In the genomic region with DNA sequence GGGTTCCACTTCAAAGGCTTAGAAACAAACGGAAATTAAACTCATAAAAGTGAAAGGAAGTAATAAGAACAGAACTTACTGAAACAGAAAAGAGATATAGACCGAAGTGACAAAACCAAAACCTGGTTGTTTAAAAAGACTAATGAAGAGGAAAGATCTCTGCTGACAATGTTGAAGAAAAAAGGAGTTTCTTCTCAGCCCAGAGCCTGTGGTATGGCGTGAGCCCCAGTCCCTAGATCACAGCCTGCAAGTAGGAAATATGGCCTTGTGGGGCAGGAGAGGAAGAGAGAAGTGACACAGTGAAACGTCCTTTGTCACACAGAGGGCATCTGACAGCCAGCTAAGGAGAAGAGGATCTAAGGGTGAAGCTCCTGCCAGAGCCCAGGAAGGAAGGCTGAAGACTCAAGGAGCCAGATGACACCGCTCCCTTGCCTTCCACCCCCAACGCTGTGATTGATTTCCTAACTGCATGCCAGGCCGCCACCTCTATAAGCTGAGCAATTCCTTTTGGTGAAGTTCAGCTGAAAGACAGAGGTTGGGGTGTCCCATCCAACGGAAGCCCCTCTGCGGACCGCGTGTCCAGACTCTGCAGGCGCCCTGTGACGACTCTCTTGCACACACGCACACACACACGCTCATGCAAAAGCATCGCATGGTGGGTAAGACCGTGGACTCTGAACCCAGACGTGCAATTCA, we compare ENCODE assay signal across 8 cellular contexts.
A peak's percentile ranks its signal among the peaks of the same experiment; 100 is the strongest.
DNase-seq lines count a peak whose midpoint lies in the region; ATAC-seq and TF ChIP-seq lines count a peak whose summit lies in the region.

No MANE protein-coding gene starts in this region.

- H3K27ac ChIP-seq in trophoblast cell (ENCODE audit: low read depth, low read length): no peak overlapping the region

- H3K9ac ChIP-seq in trophoblast cell (ENCODE audit: low read length): no peak overlapping the region

- H3K4me1 ChIP-seq in mucosa of descending colon (ENCODE audit: low read depth): peaks cover 12% of the 10 kb centered on the region
- H3K4me1 ChIP-seq in trophoblast cell (ENCODE audit: control insufficient read depth in 1 of 2, insufficient read depth in 2 of 2, low read length in 2 of 2): peaks cover 0 to 2% of the 10 kb centered on the region in 2 experiments

- H2BK5ac ChIP-seq in trophoblast cell (ENCODE audit: low read depth, low read length, poor library complexity): no peak overlapping the region

- DNase-seq in GM10266 (ENCODE audit: extremely low spot score) (peak; percentile 57), mucosa of descending colon (no peak), RPMI8226 (no peak), trophoblast cell (no peak), NCI-H2081 treated with DMSO at 0.1 percent for 48 hours (lab: John Stamatoyannopoulos, UW) (no peak), MG63 (no peak)
- DNase-seq in T-helper 2 cell treated with Interferon-gamma antibody and Interleukin-4, amounts not matched to agents 5 μg/mL and 100 μg/mL, for 36 hours (ENCODE audit: low spot score): peak; percentile 30

- H3K79me2 ChIP-seq in trophoblast cell (ENCODE audit: control insufficient read depth, insufficient read depth, low read length, poor library complexity): no peaks in the 10 kb centered on the region

- no peak overlapping the region for H4K91ac ChIP-seq in trophoblast cell (ENCODE audit: low read depth, low read length)

- H3K23ac ChIP-seq in trophoblast cell (ENCODE audit: low read length): no peak overlapping the region

- WGBS in trophoblast cell (ENCODE audit: extremely low coverage, insufficient coverage, insufficient read length): no CpG with 5 or more reads among the region's 18 CpGs

- no peak overlapping the region for H2BK120ac ChIP-seq in trophoblast cell (ENCODE audit: insufficient read depth, low read length, poor library complexity)

- peak overlapping the region; percentile 95 for H3K27ac Mint-ChIP-seq in T-helper 2 cell treated with Interferon-gamma antibody and Interleukin-4, amounts not matched to agents 5 μg/mL and 100 μg/mL, for 36 hours

- peaks cover 67% of the 10 kb centered on the region for H3K4me1 Mint-ChIP-seq in T-helper 2 cell treated with Interferon-gamma antibody and Interleukin-4, amounts not matched to agents 5 μg/mL and 100 μg/mL, for 36 hours (ENCODE audit: low read depth)

- H3K36me3 ChIP-seq in mucosa of descending colon (ENCODE audit: low read depth): no peaks in the 10 kb centered on the region
- peaks cover 0 to 2% of the 10 kb centered on the region in 2 experiments for H3K36me3 ChIP-seq in trophoblast cell (ENCODE audit: control insufficient read depth in 1 of 2, insufficient read depth in 2 of 2, low read length in 2 of 2)
- no peaks in the 10 kb centered on the region for H3K36me3 ChIP-seq in MG63

- no peaks in the 10 kb centered on the region for H3K9me3 ChIP-seq in mucosa of descending colon
- H3K9me3 ChIP-seq in trophoblast cell (ENCODE audit: insufficient read depth, low read depth, low read length): peaks cover 3% of the 10 kb centered on the region
- H3K9me3 ChIP-seq in MG63: peaks cover 9% of the 10 kb centered on the region; the same call in 1 of the 2 replicates

- H3K27me3 ChIP-seq in trophoblast cell (ENCODE audit: insufficient read depth, low read length): no peaks in the 10 kb centered on the region
- no peaks in the 10 kb centered on the region for H3K27me3 ChIP-seq in MG63

- TF ChIP-seq CTCF in GM10266 (IDR thresholded peaks at IDR 0.05; ENCODE audit: control insufficient read depth, insufficient read depth, low read depth, missing control alignments): no peak
- TF ChIP-seq CTCF in mucosa of descending colon (IDR thresholded peaks at IDR 0.05): no peak

- no peaks in the 10 kb centered on the region for H3K27me3 Mint-ChIP-seq in T-helper 2 cell treated with Interferon-gamma antibody and Interleukin-4, amounts not matched to agents 5 μg/mL and 100 μg/mL, for 36 hours (ENCODE audit: low read depth)

- peak; percentile 55 for ATAC-seq in HG02884 (IDR thresholded peaks at IDR 0.05; ENCODE audit: unreplicated experiment)
- peak; percentile 38 for ATAC-seq in mucosa of descending colon

- H4K8ac ChIP-seq in trophoblast cell (ENCODE audit: low read depth, low read length): no peak overlapping the region

- no peak overlapping the region for H4K12ac ChIP-seq in trophoblast cell (ENCODE audit: low read depth, low read length)

- intact Hi-C loops in mucosa of descending colon (cut with DNase I, micrococcal nuclease): no loop called here

- H3K9me3 Mint-ChIP-seq in T-helper 2 cell treated with Interferon-gamma antibody and Interleukin-4, amounts not matched to agents 5 μg/mL and 100 μg/mL, for 36 hours: peaks cover 9% of the 10 kb centered on the region

- H2AFZ ChIP-seq in trophoblast cell (ENCODE audit: insufficient read depth, low read length, poor library complexity): no peak overlapping the region

- H3K4me3 Mint-ChIP-seq in T-helper 2 cell treated with Interferon-gamma antibody and Interleukin-4, amounts not matched to agents 5 μg/mL and 100 μg/mL, for 36 hours: peak overlapping the region; percentile 86

- H2BK12ac ChIP-seq in trophoblast cell (ENCODE audit: low read length): no peak overlapping the region

- no peaks in the 10 kb centered on the region for H3K79me1 ChIP-seq in trophoblast cell (ENCODE audit: low read length)

- H3K14ac ChIP-seq in trophoblast cell (ENCODE audit: low read length): no peak overlapping the region

- H3K4me2 ChIP-seq in trophoblast cell (ENCODE audit: low read length): no peak overlapping the region

- no peak overlapping the region for H3K4ac ChIP-seq in trophoblast cell (ENCODE audit: low read depth, low read length)

- no peak overlapping the region for H3K18ac ChIP-seq in trophoblast cell (ENCODE audit: low read length)

- no peak overlapping the region for H2AK5ac ChIP-seq in trophoblast cell (ENCODE audit: low read length)

- no peak overlapping the region for H3K4me3 ChIP-seq in mucosa of descending colon
- no peak overlapping the region for H3K4me3 ChIP-seq in trophoblast cell (ENCODE audit: low read depth, low read length)
- no peak overlapping the region for H3K4me3 ChIP-seq in MG63

- H3K36me3 Mint-ChIP-seq in T-helper 2 cell treated with Interferon-gamma antibody and Interleukin-4, amounts not matched to agents 5 μg/mL and 100 μg/mL, for 36 hours (ENCODE audit: low read depth): peaks cover 44% of the 10 kb centered on the region

Comparison
In these comparisons a context has a peak if more than half of its experiments do, and no peak if none do; other contexts are left out.
1. DNase-seq: peak in GM10266 (single experiment) and T-helper 2 cell treated with Interferon-gamma antibody and Interleukin-4, amounts not matched to agents 5 μg/mL and 100 μg/mL, for 36 hours (single experiment); none in mucosa of descending colon (0 of 3), RPMI8226 (single experiment), trophoblast cell (0 of 2), NCI-H2081 treated with DMSO at 0.1 percent for 48 hours (single experiment) and MG63 (single experiment).